29 cellular contexts compared by ENCODE assay signal in the genomic region with DNA sequence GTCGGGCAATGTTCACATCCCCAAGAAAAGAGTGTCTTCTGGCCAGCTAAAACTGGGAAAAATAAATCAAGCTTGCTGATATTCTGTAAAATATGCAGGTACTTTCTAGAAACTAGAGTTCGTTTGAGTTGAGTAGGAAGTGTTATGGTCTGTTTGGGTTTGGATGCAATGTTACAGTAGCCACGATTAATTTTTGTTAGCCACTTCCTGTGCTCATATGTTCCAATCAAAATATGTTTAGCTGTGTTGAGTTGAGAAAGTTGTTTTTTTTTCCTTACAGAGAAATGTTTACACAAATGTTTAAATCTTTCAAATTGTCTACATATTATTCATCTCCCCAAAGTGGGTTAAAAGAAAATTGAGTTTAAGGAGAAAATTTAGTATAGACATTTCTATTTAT. TPM values are rescaled to one million over a fixed set of nuclear protein-coding genes. Genes with fewer than 3 reads are reported as not detected.
A peak's percentile ranks its signal among the peaks of the same experiment; 100 is the strongest.
DNase-seq lines count a peak whose midpoint lies in the region; ATAC-seq and TF ChIP-seq lines count a peak whose summit lies in the region.
"Had no signal": no experiment of that assay in that cellular context is flagged by ENCODE, and none has a peak within 500 bp of the region (broad histone marks: within the 10 kb centered on the region; RNA-seq: fewer than 3 reads in every experiment).

No MANE protein-coding gene starts in this region.

- no peaks in the 10 kb centered on the region for H3K36me3 Mint-ChIP-seq in MCF 10A (ENCODE audit: insufficient read depth, unreplicated experiment)
- no peaks in the 10 kb centered on the region for H3K36me3 Mint-ChIP-seq in natural killer cell treated with Interleukin-12 subunit alpha and Interleukin-12 subunit beta and Interleukin-15 and Interleukin-18, amount 100 ng/mL, for 72 hours
- H3K36me3 Mint-ChIP-seq: activated naive CD4-positive, alpha-beta T cell treated with anti-CD3 and anti-CD28 coated beads, Interleukin-2, amount 50 U/mL, for 72 hours; CD4-positive, alpha-beta memory T cell; stimulated activated memory B cell treated with anti-CD40 and anti-IgM and Interleukin-4, amounts not matched to agents 10 μg/mL and 1 μg/mL and 100 μg/mL, for 72 hours had no signal

- no peak for DNase-seq in MCF 10A (ENCODE audit: unreplicated experiment)
- no peak for DNase-seq in breast epithelium (ENCODE audit: low spot score in 2 of 2)
- no peak for DNase-seq in RWPE2 (ENCODE audit: low spot score)
- peak; percentile 21 for DNase-seq in fibroblast of gingiva (ENCODE audit: low read depth)
- DNase-seq in activated CD4-positive, alpha-beta T cell treated with anti-CD3 and anti-CD28 coated beads for 4 hours, result no peak
- no peak for DNase-seq in mucosa of descending colon
- DNase-seq in natural killer cell treated with Interleukin-12 subunit alpha and Interleukin-12 subunit beta and Interleukin-15 and Interleukin-18, amount 100 ng/mL, for 72 hours (ENCODE audit: low spot score), result no peak
- DNase-seq: activated CD4-positive, alpha-beta T cell treated with anti-CD3 and anti-CD28 coated beads, Interleukin-2, amount 10 ng/mL, durations not matched to agents 24 days and 14 days; activated effector memory CD4-positive, alpha-beta T cell treated with Interleukin-2 at 50 U/mL for 16 hours; CD4-positive, alpha-beta memory T cell; esophagus squamous epithelium; heart right ventricle; kidney; left ventricle myocardium superior; NCI-H1436 treated with DMSO at 0.1 percent for 48 hours; NCI-H2081 treated with DMSO at 0.1 percent for 48 hours; NCI-H226; NCI-H526 treated with DMSO at 0.1 percent for 48 hours; SIG-M5; sigmoid colon; stimulated activated CD4-positive, alpha-beta T cell treated with anti-CD3 and anti-CD28 coated beads, Interleukin-15, amount 100 ng/mL, for 24 hours; trophoblast cell had no signal

- POLR2A ChIA-PET in MCF 10A (lab: Yijun Ruan, JAX), result interaction anchor here (0.7 to 5.0 kb wide), 6 partner anchors 11 to 95 kb away, joined by 3 to 52 read pairs (median 6); partner anchors contain the start of gene LAMB1

- H3K4me3 Mint-ChIP-seq in MCF 10A (ENCODE audit: unreplicated experiment), result no peak overlapping the region
- no peak overlapping the region for H3K4me3 Mint-ChIP-seq in natural killer cell treated with Interleukin-12 subunit alpha and Interleukin-12 subunit beta and Interleukin-15 and Interleukin-18, amount 100 ng/mL, for 72 hours
- H3K4me3 Mint-ChIP-seq: activated CD4-positive, alpha-beta T cell treated with anti-CD3 and anti-CD28 coated beads, Interleukin-2, amount 10 ng/mL, durations not matched to agents 24 days and 14 days; CD4-positive, alpha-beta memory T cell; dendritic cell treated with granulocyte-macrophage colony-stimulating factor and Interleukin-4, amounts not matched to agents 40 ng/mL and 50 ng/mL, for 4 days; stimulated activated memory B cell treated with anti-CD40 and anti-IgM and Interleukin-4, amounts not matched to agents 10 μg/mL and 1 μg/mL and 100 μg/mL, for 72 hours had no signal

- ATAC-seq in RWPE2 (ENCODE audit: low read depth) (no peak), HG02610 (IDR thresholded peaks at IDR 0.05; ENCODE audit: unreplicated experiment) (no peak), mucosa of descending colon (no peak)
- ATAC-seq in natural killer cell treated with Interleukin-12 subunit alpha and Interleukin-12 subunit beta and Interleukin-15 and Interleukin-18, amount 100 ng/mL, for 72 hours, result no peak
- ATAC-seq: activated naive CD4-positive, alpha-beta T cell treated with anti-CD3 and anti-CD28 coated beads, Interleukin-2, amount 50 U/mL, for 72 hours; GM12878; left ventricle myocardium superior; stimulated activated memory B cell treated with anti-CD40 and anti-IgM and Interleukin-4, amounts not matched to agents 10 μg/mL and 1 μg/mL and 100 μg/mL, for 72 hours had no signal

- BruUV-seq in MCF 10A (replicated peaks; lab: Mats Ljungman, UMichigan), result no TSS peak

- TF ChIP-seq POLR2A in breast epithelium (IDR thresholded peaks at IDR 0.05), result no peak

- H3K9me3 Mint-ChIP-seq in MCF 10A (ENCODE audit: unreplicated experiment), result no peaks in the 10 kb centered on the region
- no peaks in the 10 kb centered on the region for H3K9me3 Mint-ChIP-seq in natural killer cell treated with Interleukin-12 subunit alpha and Interleukin-12 subunit beta and Interleukin-15 and Interleukin-18, amount 100 ng/mL, for 72 hours
- H3K9me3 Mint-ChIP-seq: activated CD4-positive, alpha-beta T cell treated with anti-CD3 and anti-CD28 coated beads, Interleukin-2, amount 10 ng/mL, durations not matched to agents 24 days and 14 days; activated naive CD4-positive, alpha-beta T cell treated with anti-CD3 and anti-CD28 coated beads, Interleukin-2, amount 50 U/mL, for 72 hours; CD4-positive, alpha-beta memory T cell; dendritic cell treated with granulocyte-macrophage colony-stimulating factor and Interleukin-4, amounts not matched to agents 40 ng/mL and 50 ng/mL, for 4 days; stimulated activated memory B cell treated with anti-CD40 and anti-IgM and Interleukin-4, amounts not matched to agents 10 μg/mL and 1 μg/mL and 100 μg/mL, for 72 hours had no signal

- no peak overlapping the region for H3K27ac ChIP-seq in breast epithelium
- peak overlapping the region; percentile 77 for H3K27ac ChIP-seq in RWPE2 (ENCODE audit: poor library complexity, severe bottlenecking)
- H3K27ac ChIP-seq: cardiac muscle cell, heart right ventricle, prostate gland had no signal

- TF ChIP-seq CTCF in MCF 10A (IDR thresholded peaks at IDR 0.05; ENCODE audit: unreplicated experiment) (no peak), breast epithelium (IDR thresholded peaks at IDR 0.05) (no peak), RWPE2 (IDR thresholded peaks at IDR 0.05; ENCODE audit: poor library complexity, severe bottlenecking) (no peak), mucosa of descending colon (IDR thresholded peaks at IDR 0.05) (no peak)

- H3K36me3 ChIP-seq in breast epithelium (no peaks in the 10 kb centered on the region), RWPE2 (ENCODE audit: low read depth) (no peaks in the 10 kb centered on the region), mucosa of descending colon (ENCODE audit: low read depth) (no peaks in the 10 kb centered on the region)
- H3K36me3 ChIP-seq: cardiac muscle cell, esophagus squamous epithelium, heart right ventricle, prostate gland, sigmoid colon had no signal

- H3K9me3 ChIP-seq in breast epithelium, result no peaks in the 10 kb centered on the region
- H3K9me3 ChIP-seq in RWPE2 (ENCODE audit: severe bottlenecking), result no peaks in the 10 kb centered on the region
- no peaks in the 10 kb centered on the region for H3K9me3 ChIP-seq in mucosa of descending colon
- H3K9me3 ChIP-seq: esophagus squamous epithelium, heart right ventricle, prostate gland, sigmoid colon had no signal

- H3K4me1 Mint-ChIP-seq in MCF 10A (ENCODE audit: insufficient read depth, unreplicated experiment), result peaks cover 11% of the 10 kb centered on the region
- H3K4me1 Mint-ChIP-seq in natural killer cell treated with Interleukin-12 subunit alpha and Interleukin-12 subunit beta and Interleukin-15 and Interleukin-18, amount 100 ng/mL, for 72 hours (ENCODE audit: low read depth in 2 of 2), result no peaks in the 10 kb centered on the region
- H3K4me1 Mint-ChIP-seq: activated CD4-positive, alpha-beta T cell treated with anti-CD3 and anti-CD28 coated beads, Interleukin-2, amount 10 ng/mL, durations not matched to agents 24 days and 14 days had no signal

- H3K27me3 Mint-ChIP-seq in MCF 10A (ENCODE audit: insufficient read depth, unreplicated experiment), result no peaks in the 10 kb centered on the region
- peaks cover 0 to 10% of the 10 kb centered on the region in 2 donors for H3K27me3 Mint-ChIP-seq in natural killer cell treated with Interleukin-12 subunit alpha and Interleukin-12 subunit beta and Interleukin-15 and Interleukin-18, amount 100 ng/mL, for 72 hours
- H3K27me3 Mint-ChIP-seq: dendritic cell treated with granulocyte-macrophage colony-stimulating factor and Interleukin-4, amounts not matched to agents 40 ng/mL and 50 ng/mL, for 4 days had no signal

- H3K4me1 ChIP-seq in breast epithelium, result no peaks in the 10 kb centered on the region
- peaks cover 57% of the 10 kb centered on the region for H3K4me1 ChIP-seq in RWPE2 (ENCODE audit: insufficient read depth, poor library complexity, severe bottlenecking)
- H3K4me1 ChIP-seq in mucosa of descending colon (ENCODE audit: low read depth), result peaks cover 22% of the 10 kb centered on the region
- H3K4me1 ChIP-seq: prostate gland had no signal

- intact Hi-C loops in MCF 10A (cut with micrococcal nuclease) (loop anchor here (10.0 kb wide), 1 partner anchor 119 kb away; the partner anchor contains the start of gene DLD), breast epithelium (cut with DNase I; ENCODE audit: low total_unique reads) (no loop called here), mucosa of descending colon (cut with DNase I, micrococcal nuclease) (no loop called here)

- peak overlapping the region; percentile 35 for H3K27ac Mint-ChIP-seq in MCF 10A (ENCODE audit: low read depth, unreplicated experiment)
- H3K27ac Mint-ChIP-seq in natural killer cell treated with Interleukin-12 subunit alpha and Interleukin-12 subunit beta and Interleukin-15 and Interleukin-18, amount 100 ng/mL, for 72 hours, result no peak overlapping the region
- H3K27ac Mint-ChIP-seq: activated CD4-positive, alpha-beta T cell treated with anti-CD3 and anti-CD28 coated beads, Interleukin-2, amount 10 ng/mL, durations not matched to agents 24 days and 14 days; activated naive CD4-positive, alpha-beta T cell treated with anti-CD3 and anti-CD28 coated beads, Interleukin-2, amount 50 U/mL, for 72 hours; CD4-positive, alpha-beta memory T cell; dendritic cell treated with granulocyte-macrophage colony-stimulating factor and Interleukin-4, amounts not matched to agents 40 ng/mL and 50 ng/mL, for 4 days; stimulated activated memory B cell treated with anti-CD40 and anti-IgM and Interleukin-4, amounts not matched to agents 10 μg/mL and 1 μg/mL and 100 μg/mL, for 72 hours had no signal

- CTCF ChIA-PET in MCF 10A (lab: Yijun Ruan, JAX), result interaction anchor here (0.6 to 1.8 kb wide), 4 partner anchors 11 to 135 kb away, joined by 3 to 8 read pairs (median 4); partner anchors contain the start of gene LAMB1

- no peak overlapping the region for H3K4me3 ChIP-seq in breast epithelium
- H3K4me3 ChIP-seq in RWPE2 (ENCODE audit: severe bottlenecking), result no peak overlapping the region
- no peak overlapping the region for H3K4me3 ChIP-seq in mucosa of descending colon
- H3K4me3 ChIP-seq: cardiac muscle cell, esophagus squamous epithelium, GM12878, heart right ventricle, prostate gland, sigmoid colon had no signal

- no peaks in the 10 kb centered on the region for H3K27me3 ChIP-seq in breast epithelium
- no peaks in the 10 kb centered on the region for H3K27me3 ChIP-seq in RWPE2 (ENCODE audit: insufficient read depth, poor library complexity, severe bottlenecking)
- H3K27me3 ChIP-seq: cardiac muscle cell, esophagus squamous epithelium, heart right ventricle, sigmoid colon had no signal

RNA-seq across cellular contexts. Expression of gene LAMB1, which starts 11.2 kb away (rescaled TPM):
- total RNA-seq in MCF 10A (2022) (199 and 275 TPM in 2 replicates), breast epithelium (100 to 1,000 TPM; 115 to 324 (median 300) TPM), mucosa of descending colon (100 to 1,000 TPM in 2 of 3 donors, 10 to 100 TPM in 1; 82.0 to 165 (median 148) TPM)
- not detected for total RNA-seq in natural killer cell treated with Interleukin-12 subunit alpha and Interleukin-12 subunit beta and Interleukin-15 and Interleukin-18, amount 100 ng/mL, for 72 hours
- total RNA-seq: activated CD4-positive, alpha-beta T cell treated with anti-CD3 and anti-CD28 coated beads, Interleukin-2, amount 10 ng/mL, durations not matched to agents 24 days and 14 days; CD4-positive, alpha-beta memory T cell had no signal

Comparison
In these comparisons a context has a peak if more than half of its experiments do, and no peak if none do; other contexts are left out.
1. RNA of gene LAMB1, which starts 11.2 kb away (total RNA-seq): 115 to 324 TPM in breast epithelium, 199 to 275 TPM in MCF 10A and 82.0 to 165 TPM in mucosa of descending colon; not detected in natural killer cell treated with Interleukin-12 subunit alpha and Interleukin-12 subunit beta and Interleukin-15 and Interleukin-18, amount 100 ng/mL, for 72 hours; every median in the first group is over 10 times any median in the second.